12 cellular contexts compared by ENCODE assay signal in genomic region chr2:10333247-10333613, GRCh38. TPM values are rescaled to one million over a fixed set of nuclear protein-coding genes. Genes with fewer than 3 reads are reported as not detected.
DNase-seq lines count a peak whose midpoint lies in the region; ATAC-seq, FAIRE-seq and TF ChIP-seq lines count a peak whose summit lies in the region.
"Had no signal": no experiment of that assay in that cellular context is flagged by ENCODE, and none has a peak within 500 bp of the region (broad histone marks: within the 10 kb centered on the region; RNA-seq: fewer than 3 reads in every experiment).

No MANE protein-coding gene starts in this region.

- no peak for TF ChIP-seq EP300 in A549 (IDR thresholded peaks at IDR 0.05)
- TF ChIP-seq EP300 in HepG2 (IDR thresholded peaks at IDR 0.05; ENCODE audit: low read depth in 2 of 2, low read length in 2 of 2) = no peak
- TF ChIP-seq EP300 in HepG2 (CRISPR knock-in tag; IDR thresholded peaks at IDR 0.05; ENCODE audit: borderline replicate concordance) = no peak

- CTCF ChIA-PET in A549 (lab: Yijun Ruan, JAX) (interaction anchor here (1.1 to 2.5 kb wide), 4 partner anchors 11 to 191 kb away, joined by 3 to 10 read pairs (median 4); no protein-coding TSS in a partner anchor), HepG2 (lab: Yijun Ruan, JAX; ENCODE audit: low intra/inter-chr PET ratio, low total read pairs) (no interaction called here), PC-3 (lab: Charles Lee) (interaction anchor here (0.6 kb wide), 2 partner anchors 18 to 47 kb away, joined by 3 read pairs; no protein-coding TSS in a partner anchor)

- BruUV-seq in HepG2 (replicated peaks; lab: Mats Ljungman, UMichigan) = no TSS peak
- BruUV-seq in PC-3 (replicated peaks; lab: Mats Ljungman, UMichigan) = no TSS peak

- peaks cover 7% of the 10 kb centered on the region; the same call in 1 of the 2 replicates for H4K20me1 ChIP-seq in HepG2 (ENCODE audit: insufficient read depth, low read length)
- H4K20me1 ChIP-seq in PC-3 (ENCODE audit: low read length) = peaks cover 68% of the 10 kb centered on the region

- no peak for DNase-seq in A549 (ENCODE audit: low read depth in 1 of 2, low spot score in 1 of 2)
- peak; percentile 6 for DNase-seq in COLO829 (ENCODE audit: low spot score)
- DNase-seq in SKM-1 (lab: John Stamatoyannopoulos, UW; ENCODE audit: unreplicated experiment) = peak; percentile 72
- DNase-seq in HepG2 (ENCODE audit: low spot score) = no peak
- DNase-seq in D721Med (ENCODE audit: insufficient read length, low spot score) = no peak
- no peak for DNase-seq in A172 (ENCODE audit: low spot score)
- DNase-seq in PC-3 = no peak
- DNase-seq: DMS79, NCI-H1092 treated with DMSO at 0.1 percent for 48 hours had no signal

- in situ Hi-C loops in HepG2 (cut with HindIII; ENCODE audit: extremely low pct_ligation_motif_present, low pct_unique_long_range_greater_than_20kb) = no loop called here

- POLR2A ChIA-PET in A549 (lab: Yijun Ruan, JAX) (no interaction called here), HepG2 (lab: Yijun Ruan, JAX) (no interaction called here), PC-3 (lab: Charles Lee; ENCODE audit: unreplicated experiment) (no interaction called here)

- 59% methylated on average over 5 of the region's 5 CpGs for WGBS in A549 (ENCODE audit: missing lambda C conversion rate)
- WGBS in HepG2 (ENCODE audit: low lambda C conversion rate) = 87% methylated on average over 5 of the region's 5 CpGs

- H3K4me3 ChIP-seq in A549 (no peak overlapping the region), HepG2 (replicated peaks in 1 of 3; ENCODE audit: insufficient read depth in 1 of 3, low read depth in 2 of 3, low read length in 3 of 3) (no peak overlapping the region), PC-3 (ENCODE audit: low read length) (no peak overlapping the region)

- H3K4me1 ChIP-seq in A549 (peaks cover 84% of the 10 kb centered on the region), HepG2 (ENCODE audit: insufficient read depth, low read length) (peaks cover 75% of the 10 kb centered on the region), PC-3 (ENCODE audit: insufficient read depth, low read length) (peaks cover 54% of the 10 kb centered on the region)

- TF ChIP-seq RAD21 in A549 (conservative IDR thresholded peaks at IDR 0.05 in 1 of 2, IDR thresholded peaks at IDR 0.05 in 1 of 2) = no peak
- no peak for TF ChIP-seq RAD21 in HepG2 (CRISPR knock-in tag; IDR thresholded peaks at IDR 0.05)

- FAIRE-seq in A549 (lab: Jason Lieb, UNC) (no peak), HepG2 (lab: Jason Lieb, UNC) (no peak), D721Med (lab: Jason Lieb, UNC) (no peak)
- FAIRE-seq: urothelium cell line had no signal

- H3K4me2 ChIP-seq in A549 (peak overlapping the region; percentile 85), HepG2 (ENCODE audit: low read depth, low read length) (no peak overlapping the region), PC-3 (ENCODE audit: low read length) (no peak overlapping the region)

- H3K27me3 ChIP-seq in HepG2 (ENCODE audit: control insufficient read depth in 1 of 2, insufficient read depth in 2 of 2, low read length in 2 of 2) = no peaks in the 10 kb centered on the region; a peak in 1 of 5 replicates
- H3K27me3 ChIP-seq in PC-3 (ENCODE audit: low read length) = no peaks in the 10 kb centered on the region

- H3K79me2 ChIP-seq in HepG2 (ENCODE audit: insufficient read depth, low read length) = peaks cover 39% of the 10 kb centered on the region
- H3K79me2 ChIP-seq in PC-3 (ENCODE audit: low read length) = peaks cover 100% of the 10 kb centered on the region

- ATAC-seq in A549 (peak in 1 of 2 experiments; percentile 3; a peak in 1 of 6 replicates), HepG2 (no peak), GM21423 (IDR thresholded peaks at IDR 0.05; ENCODE audit: unreplicated experiment) (no peak), PC-3 (no peak)
- ATAC-seq: Right ventricle myocardium inferior had no signal

- H3K36me3 ChIP-seq in HepG2 (replicated peaks in 1 of 2; ENCODE audit: control insufficient read depth in 1 of 2, insufficient read depth in 2 of 2, low read length in 2 of 2) (peaks cover 2 to 7% of the 10 kb centered on the region in 2 experiments; a peak in 3 of 5 replicates), PC-3 (ENCODE audit: low read depth, low read length) (peaks cover 51% of the 10 kb centered on the region)

- no peak overlapping the region for H2AFZ ChIP-seq in HepG2 (ENCODE audit: low read length)
- no peak overlapping the region for H2AFZ ChIP-seq in PC-3 (ENCODE audit: low read length)

- no peak for TF ChIP-seq POLR2A in A549 (IDR thresholded peaks at IDR 0.05; ENCODE audit: low read length)
- no peak for TF ChIP-seq POLR2A in HepG2 (IDR thresholded peaks at IDR 0.05; ENCODE audit: insufficient read depth in 1 of 2, low read depth in 2 of 2, low read length in 2 of 2)

- H3K9ac ChIP-seq in HepG2 (ENCODE audit: insufficient read depth, low read depth, low read length) (no peak overlapping the region), PC-3 (ENCODE audit: low read length) (no peak overlapping the region)

- intact Hi-C loops in HepG2 (cut with micrococcal nuclease; ENCODE audit: unreplicated experiment) = no loop called here
- intact Hi-C loops in PC-3 (cut with micrococcal nuclease) = no loop called here

- no peaks in the 10 kb centered on the region for H3K9me2 ChIP-seq in PC-3 (replicated peaks; ENCODE audit: low read length)

- TF ChIP-seq CTCF in A549 (IDR thresholded peaks at IDR 0.05) (no peak), HepG2 (CRISPR knock-in tag; IDR thresholded peaks at IDR 0.05) (no peak), D721Med (IDR thresholded peaks at IDR 0.05; ENCODE audit: insufficient read depth, missing control alignments) (no peak), PC-3 (conservative IDR thresholded peaks at IDR 0.05; ENCODE audit: low read depth, low read length) (no peak)

- peaks cover 7% of the 10 kb centered on the region; the same call in 1 of the 3 replicates for H3K9me3 ChIP-seq in A549
- H3K9me3 ChIP-seq in HepG2 (ENCODE audit: low read length) = peaks cover 7% of the 10 kb centered on the region; the same call in 1 of the 2 replicates
- 0 out of 2 replicates have a peak, but pooled peaks cover 7% of the 10 kb centered on the region for H3K9me3 ChIP-seq in PC-3 (ENCODE audit: low read length)

- H3K27ac ChIP-seq in A549 = peak overlapping the region; percentile 89 to 92
- no peak overlapping the region for H3K27ac ChIP-seq in HepG2 (ENCODE audit: extremely low read length, insufficient read depth, low read length)
- H3K27ac ChIP-seq in PC-3 (ENCODE audit: low read length) = no peak overlapping the region

- H3F3A ChIP-seq in PC-3 (ENCODE audit: low read length, unreplicated experiment) = peaks cover 4% of the 10 kb centered on the region

TF ChIP-seq in A549, 52 proteins besides CTCF, POLR2A, EP300 and RAD21 (continues in another document):
- TF ChIP-seq PHF8 (IDR thresholded peaks at IDR 0.05; ENCODE audit: borderline replicate concordance, low read depth) = no peak

TF ChIP-seq in HepG2, 621 proteins besides CTCF, POLR2A, EP300 and RAD21 (continues in another document):
- no peak for TF ChIP-seq ZNF562 (CRISPR knock-in tag; IDR thresholded peaks at IDR 0.05; ENCODE audit: borderline replicate concordance)

RNA-seq across cellular contexts. Expression of gene HPCAL1, which starts 30.5 kb away (rescaled TPM):
- polyA plus RNA-seq in A549 (2011; rRNA removed) = 37.8 and 44.4 TPM in 2 replicates
- 146 and 175 TPM in 2 replicates for polyA plus RNA-seq in A549 (2012; cell fraction: cytosol; rRNA removed)
- 151 and 164 TPM in 2 replicates for polyA plus RNA-seq in A549 (2012; cell fraction: nucleus; rRNA removed)
- 66.4 to 78.8 TPM (median 66.9 TPM) in 3 replicates for polyA plus RNA-seq in A549 (2017; fragmentation: RNase III; extraction: RNeasy Plus Mini Kit Qiagen cat#74134 plus additional on column Dnase treatment)
- polyA minus RNA-seq in A549 (2011; rRNA and poly(A)+ RNA removed) = 26.0 and 43.0 TPM in 2 replicates
- total RNA-seq in HepG2 (2016; rRNA removed; fragmentation: Illumina TruSeq; extraction: Trizol) = 23.3 and 29.9 TPM in 2 replicates
- total RNA-seq in HepG2 (2016; cell fraction: cytosol; rRNA removed; fragmentation: Illumina TruSeq; extraction: Trizol; ENCODE audit: low read depth) = 43.0 and 51.2 TPM in 2 replicates
- total RNA-seq in HepG2 (2016; cell fraction: insoluble cytoplasmic fraction; rRNA removed; fragmentation: Illumina TruSeq; extraction: Trizol) = 21.4 and 28.1 TPM in 2 replicates
- 50.7 and 67.7 TPM in 2 replicates for total RNA-seq in HepG2 (2016; cell fraction: membrane; rRNA removed; fragmentation: Illumina TruSeq; extraction: Trizol)
- 12.9 and 16.1 TPM in 2 replicates for total RNA-seq in HepG2 (2016; cell fraction: nucleus; rRNA removed; fragmentation: Illumina TruSeq; extraction: Trizol)
- 29.5 and 38.6 TPM in 2 replicates for polyA plus RNA-seq in HepG2 (2011; rRNA removed)
- polyA plus RNA-seq in HepG2 (2011; cell fraction: cytosol; rRNA removed) = 29.8 and 35.9 TPM in 2 replicates
- polyA plus RNA-seq in HepG2 (2011; cell fraction: nucleus; rRNA removed) = 54.3 and 60.0 TPM in 2 replicates
- 46.0 and 46.8 TPM in 2 replicates for polyA plus RNA-seq in HepG2 (2012)
- 37.1 and 47.1 TPM in 2 replicates for polyA plus RNA-seq in HepG2 (2016; cell fraction: cytosol; fragmentation: Illumina TruSeq; extraction: Trizol; ENCODE audit: low read depth)
- polyA plus RNA-seq in HepG2 (2016; cell fraction: insoluble cytoplasmic fraction; fragmentation: Illumina TruSeq; extraction: Trizol; ENCODE audit: low read depth) = 24.6 and 35.5 TPM in 2 replicates
- 54.6 and 65.1 TPM in 2 replicates for polyA plus RNA-seq in HepG2 (2016; cell fraction: membrane; fragmentation: Illumina TruSeq; extraction: Trizol; ENCODE audit: low read depth)
- 30.3 and 35.7 TPM in 2 replicates for polyA plus RNA-seq in HepG2 (2016; cell fraction: nucleus; fragmentation: Illumina TruSeq; extraction: Trizol; ENCODE audit: insufficient read depth, low read depth)
- 26.5 and 27.7 TPM in 2 replicates for polyA minus RNA-seq in HepG2 (2011; rRNA and poly(A)+ RNA removed; ENCODE audit: low replicate concordance)
- polyA minus RNA-seq in HepG2 (2011; cell fraction: cytosol; rRNA and poly(A)+ RNA removed) = 19.4 and 20.4 TPM in 2 replicates
- 12.6 and 15.5 TPM in 2 replicates for polyA minus RNA-seq in HepG2 (2011; cell fraction: nucleus; rRNA and poly(A)+ RNA removed)
- total RNA-seq in A172 (2014; rRNA removed; shearing (Covaris generic)) = 101 and 102 TPM in 2 replicates
- total RNA-seq in PC-3 (2014; rRNA removed) = 312 and 339 TPM in 2 replicates

Comparison
In these comparisons a context has a peak if more than half of its experiments do, and no peak if none do; other contexts are left out.
1. DNase-seq: peak in COLO829 (single experiment) and SKM-1 (single experiment); none in A549 (0 of 2), HepG2 (single experiment), D721Med (single experiment), A172 (single experiment) and PC-3 (single experiment).
2. H3K27ac ChIP-seq: peak in A549 (2 of 2); none in HepG2 (single experiment) and PC-3 (single experiment).
3. Of the 38 proteins assayed by ChIP-seq in both HepG2 and A549: peak only in HepG2: none; only in A549: MAX; in both: none; in neither: 37.